In the genomic region with DNA sequence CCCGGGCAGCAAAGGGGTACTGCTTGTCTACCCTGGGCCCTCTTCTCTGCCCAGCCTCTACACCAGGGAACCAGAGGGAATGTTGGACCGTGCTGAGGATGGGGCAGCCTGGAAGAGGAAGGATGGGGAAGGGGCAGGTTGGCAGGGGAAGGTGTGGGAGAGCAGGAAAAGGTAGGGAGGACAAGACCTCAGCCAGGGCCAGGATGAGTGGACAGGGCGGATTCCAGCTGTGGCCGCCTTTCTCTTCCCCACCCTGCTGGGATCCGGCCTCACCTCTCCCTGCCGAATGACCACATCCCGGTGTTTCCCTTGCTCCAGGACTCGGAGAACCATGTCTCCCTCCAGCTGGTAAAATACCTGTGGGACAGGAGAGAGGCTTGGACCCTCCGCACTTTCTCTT, we compare ENCODE assay signal across 26 cellular contexts. TPM values are rescaled to one million over a fixed set of nuclear protein-coding genes. Genes with fewer than 3 reads are reported as not detected.
"Had no signal": no experiment of that assay in that cellular context is flagged by ENCODE, and none has a peak within 500 bp of the region (broad histone marks: within the 10 kb centered on the region; RNA-seq: fewer than 3 reads in every experiment).

No MANE protein-coding gene starts in this region.

- H3K9ac ChIP-seq: neural progenitor cell had no signal

- ATAC-seq: natural killer cell; right cardiac atrium; stimulated activated effector memory CD8-positive, alpha-beta T cell treated with anti-CD3 and anti-CD28 coated beads, Interleukin-12 subunit alpha, Interleukin-12 subunit beta, amount 100 ng/mL, for 72 hours; upper lobe of right lung had no signal

- H3K27ac Mint-ChIP-seq: immature natural killer cell; naive B cell; natural killer cell; nephron progenitor cell; neural progenitor cell; stimulated activated effector memory CD8-positive, alpha-beta T cell treated with anti-CD3 and anti-CD28 coated beads, Interleukin-12 subunit alpha, Interleukin-12 subunit beta, amount 100 ng/mL, for 72 hours; stimulated activated naive CD8-positive, alpha-beta T cell treated with anti-CD3 and anti-CD28 coated beads, Interleukin-15, Interleukin-2, amounts not matched to agents 100 ng/mL and 50 ng/mL, for 24 hours had no signal

- H3K4me3 Mint-ChIP-seq: immature natural killer cell; mesothelial cell of epicardium; naive B cell; natural killer cell; nephron progenitor cell; neural progenitor cell; stimulated activated effector memory CD8-positive, alpha-beta T cell treated with anti-CD3 and anti-CD28 coated beads, Interleukin-12 subunit alpha, Interleukin-12 subunit beta, amount 100 ng/mL, for 72 hours; stimulated activated naive CD8-positive, alpha-beta T cell treated with anti-CD3 and anti-CD28 coated beads, Interleukin-15, Interleukin-2, amounts not matched to agents 100 ng/mL and 50 ng/mL, for 24 hours had no signal

- H3K4me2 ChIP-seq: neural progenitor cell had no signal

- H3K9me3 Mint-ChIP-seq: immature natural killer cell; natural killer cell; stimulated activated effector memory CD8-positive, alpha-beta T cell treated with anti-CD3 and anti-CD28 coated beads, Interleukin-12 subunit alpha, Interleukin-12 subunit beta, amount 100 ng/mL, for 72 hours; stimulated activated naive CD8-positive, alpha-beta T cell treated with anti-CD3 and anti-CD28 coated beads, Interleukin-15, Interleukin-2, amounts not matched to agents 100 ng/mL and 50 ng/mL, for 24 hours had no signal

- H3K27me3 Mint-ChIP-seq: naive B cell had no signal

- H3K36me3 Mint-ChIP-seq: natural killer cell, neural progenitor cell had no signal

- H3K9me3 ChIP-seq: left ventricle myocardium inferior, pancreas, prostate gland, sigmoid colon, suprapubic skin, thoracic aorta, tibial artery, upper lobe of right lung, uterus had no signal

- H3K27me3 ChIP-seq: neural progenitor cell, pancreas, sigmoid colon, spleen, suprapubic skin, tibial artery, upper lobe of right lung, uterus had no signal

- H3K4me3 ChIP-seq: left ventricle myocardium inferior, lung, neural progenitor cell, pancreas, prostate gland, sigmoid colon, spleen, suprapubic skin, thoracic aorta, tibial artery, upper lobe of right lung, uterus had no signal

- H2AFZ ChIP-seq: neural progenitor cell had no signal

- H3K36me3 ChIP-seq: pancreas, prostate gland, thoracic aorta, upper lobe of right lung, uterus had no signal

- H3K4me1 ChIP-seq: pancreas, prostate gland, spleen, suprapubic skin, upper lobe of right lung, uterus had no signal

- H3K27ac ChIP-seq: left ventricle myocardium inferior, neural progenitor cell, pancreas, prostate gland, sigmoid colon, spleen, suprapubic skin, thoracic aorta, tibial artery, upper lobe of right lung, uterus had no signal

- DNase-seq: hypothalamus; immature natural killer cell; left ventricle myocardium inferior; naive B cell; natural killer cell; nephron progenitor cell; retina; right cardiac atrium; sigmoid colon; small intestine; spleen; stimulated activated CD4-positive, alpha-beta T cell treated with anti-CD3 and anti-CD28 coated beads, Interleukin-4, amount 100 ng/mL, for 24 hours; stimulated activated naive CD4-positive, alpha-beta T cell; tibial artery; trophoblast cell; upper lobe of right lung had no signal

RNA-seq across cellular contexts. Expression of gene OXER1, which starts 19.6 kb away (rescaled TPM):
- polyA plus RNA-seq: immature natural killer cell had no signal
